Comparison of ENCODE assay signal across 12 cellular contexts in genomic region chr1:58813361-58813760, GRCh38. TPM values are rescaled to one million over a fixed set of nuclear protein-coding genes. Genes with fewer than 3 reads are reported as not detected.
DNase-seq lines count a peak whose midpoint lies in the region; ATAC-seq, FAIRE-seq and TF ChIP-seq lines count a peak whose summit lies in the region.
"Had no signal": no experiment of that assay in that cellular context is flagged by ENCODE, and none has a peak within 500 bp of the region (broad histone marks: within the 10 kb centered on the region; RNA-seq: fewer than 3 reads in every experiment).

No MANE protein-coding gene starts in this region.

- intact Hi-C loops in HCT116 (cut with micrococcal nuclease): loop anchor here (10.0 kb wide), 1 partner anchor 481 kb away; the partner anchor contains the start of gene FGGY

- no peak overlapping the region for H2AFZ ChIP-seq in HCT116 (ENCODE audit: low read depth, low read length, poor library complexity, severe bottlenecking)

- no peak for FAIRE-seq in RCC 7860 (lab: Jason Lieb, UNC)

- TF ChIP-seq EP300 in gastroesophageal sphincter (IDR thresholded peaks at IDR 0.05): no peak

- WGBS in gastroesophageal sphincter (ENCODE audit: low coverage in 1 of 2), 2 donors: 75 to 90% methylated on average over 1 of the region's 1 CpG

- DNase-seq in HCT116 (ENCODE audit: low read depth, low spot score) (no peak), RCC 7860 (ENCODE audit: low spot score) (peak; percentile 70), amygdala (lab: John Stamatoyannopoulos, UW) (no peak)
- DNase-seq in stimulated activated CD4-positive, alpha-beta T cell treated with anti-CD3 and anti-CD28 coated beads, Interleukin-15, amount 100 ng/mL, for 24 hours: no peak
- DNase-seq in activated effector memory CD4-positive, alpha-beta T cell treated with anti-CD3 and anti-CD28 coated beads, Interleukin-2, amount 50 U/mL, for 16 hours: no peak
- DNase-seq: cerebellar nuclear complex, NCI-H1092, T1000 had no signal

- H3K36me3 ChIP-seq in HCT116 (ENCODE audit: control insufficient read depth in 1 of 2, insufficient read depth in 2 of 2, low read length in 2 of 2) (no peaks in the 10 kb centered on the region), gastroesophageal sphincter (no peaks in the 10 kb centered on the region)

- POLR2A ChIA-PET in HCT116 (lab: Charles Lee): interaction anchor here (1.7 kb wide), 1 partner anchor 29 kb away, joined by 7 read pairs; the partner anchor contains the start of gene JUN

- no peaks in the 10 kb centered on the region for H3K9me2 ChIP-seq in HCT116 (ENCODE audit: insufficient read depth)

- no peak for TF ChIP-seq RAD21 in HCT116 (IDR thresholded peaks at IDR 0.05; ENCODE audit: low read depth)

- TF ChIP-seq CTCF in HCT116 (IDR thresholded peaks at IDR 0.05 in 2 of 3, conservative IDR thresholded peaks at IDR 0.05 in 1 of 3; ENCODE audit: borderline replicate concordance in 1 of 3, insufficient read depth in 1 of 3, low read depth in 2 of 3, low read length in 2 of 3) (no peak), gastroesophageal sphincter (IDR thresholded peaks at IDR 0.05) (no peak)

- no peaks in the 10 kb centered on the region for H3K79me2 ChIP-seq in HCT116 (ENCODE audit: insufficient read depth, low read length)

- H3K4me2 ChIP-seq in HCT116 (ENCODE audit: low read length): peak overlapping the region; percentile 81
- H3K4me2 ChIP-seq: smooth muscle cell had no signal

- H4K20me1 ChIP-seq in HCT116 (ENCODE audit: insufficient read depth): no peaks in the 10 kb centered on the region

- CTCF ChIA-PET in HCT116 (lab: Charles Lee): no interaction called here

- H3K27me3 ChIP-seq in HCT116 (ENCODE audit: insufficient read depth, low read length) (no peaks in the 10 kb centered on the region), gastroesophageal sphincter (no peaks in the 10 kb centered on the region)

- H3K27ac ChIP-seq in HCT116 (ENCODE audit: low read depth, low read length): peak overlapping the region; percentile 80; the same call in 1 of the 2 replicates
- H3K27ac ChIP-seq in gastroesophageal sphincter: peak overlapping the region in 3 of 4 donors; percentile 90 to 95 (median 91)
- H3K27ac ChIP-seq in skin epidermis: peak overlapping the region in 16 of 21 experiments; percentile 12 to 96 (median 90)

- RAD21 ChIA-PET in HCT116 (lab: Charles Lee; ENCODE audit: low non-redundant PET in 1 of 2, low total read pairs in 2 of 2, uncharacterized antibody in 2 of 2, unreplicated experiment in 2 of 2): no interaction called here

- H3K9ac ChIP-seq in HCT116 (ENCODE audit: low read length): no peak overlapping the region

- no TSS peak for BruUV-seq in HCT116 (replicated peaks; lab: Mats Ljungman, UMichigan)

- H3K9me3 ChIP-seq in HCT116 (ENCODE audit: control insufficient read depth in 1 of 2, insufficient read depth in 1 of 2, low read depth in 1 of 2, low read length in 2 of 2): no peaks in the 10 kb centered on the region
- no peaks in the 10 kb centered on the region for H3K9me3 ChIP-seq in gastroesophageal sphincter

- H3K4me1 ChIP-seq in HCT116 (ENCODE audit: control insufficient read depth in 1 of 2, insufficient read depth in 2 of 2, low read length in 2 of 2) (peaks cover 22 to 44% of the 10 kb centered on the region in 2 experiments; a peak in 3 of 4 replicates), gastroesophageal sphincter (peaks cover 0 to 34% (median 21%) of the 10 kb centered on the region in 3 donors)

- TF ChIP-seq POLR2A in HCT116 (IDR thresholded peaks at IDR 0.05; ENCODE audit: borderline replicate concordance, extremely low read depth, insufficient read depth, insufficient read length) (no peak), gastroesophageal sphincter (IDR thresholded peaks at IDR 0.05) (no peak)

- H3K4me3 ChIP-seq in HCT116 (replicated peaks in 1 of 2; ENCODE audit: low read depth in 1 of 2, low read length in 2 of 2) (no peak overlapping the region), gastroesophageal sphincter (no peak overlapping the region), skin epidermis (no peak overlapping the region)
- H3K4me3 ChIP-seq: lung, smooth muscle cell had no signal

- ATAC-seq in HCT116 (no peak), gastroesophageal sphincter (no peak)

TF ChIP-seq in HCT116, 20 proteins besides CTCF, POLR2A, EP300 and RAD21:
- TF ChIP-seq ZNF274 (IDR thresholded peaks at IDR 0.05; ENCODE audit: low read depth, low read length) (no peak), CEBPB (IDR thresholded peaks at IDR 0.05; ENCODE audit: low read depth) (no peak), POLR2AphosphoS5 (IDR thresholded peaks at IDR 0.05; ENCODE audit: low read depth, low read length) (no peak), REST (IDR thresholded peaks at IDR 0.05; ENCODE audit: low read depth) (no peak), EGR1 (IDR thresholded peaks at IDR 0.05; ENCODE audit: low read depth) (no peak), MAX (IDR thresholded peaks at IDR 0.05) (no peak), SIN3A (IDR thresholded peaks at IDR 0.05; ENCODE audit: low read depth) (no peak), TCF7L2 (IDR thresholded peaks at IDR 0.05; ENCODE audit: borderline replicate concordance, extremely low read depth, insufficient read depth, insufficient read length) (no peak), ZFX (IDR thresholded peaks at IDR 0.05) (no peak), SRF (IDR thresholded peaks at IDR 0.05; ENCODE audit: low read depth) (no peak), YY1 (IDR thresholded peaks at IDR 0.05; ENCODE audit: extremely low read depth, insufficient replicate concordance, low read depth, low read length) (no peak), JUND (IDR thresholded peaks at IDR 0.05) (no peak), ELF1 (IDR thresholded peaks at IDR 0.05; ENCODE audit: borderline replicate concordance, low read depth) (no peak), SP1 (IDR thresholded peaks at IDR 0.05; ENCODE audit: low read depth) (no peak), ZBTB33 (IDR thresholded peaks at IDR 0.05; ENCODE audit: extremely low read depth, insufficient replicate concordance, low read length) (no peak), FOSL1 (IDR thresholded peaks at IDR 0.05; ENCODE audit: low read depth) (no peak), CBX3 (IDR thresholded peaks at IDR 0.05; ENCODE audit: low read depth) (no peak)

RNA-seq across cellular contexts. Expression of gene JUN, which starts 29.5 kb away (rescaled TPM):
- 18.7 TPM for total RNA-seq in HCT116 (2021; ENCODE audit: unreplicated experiment)
- polyA plus RNA-seq in HCT116 (2012): 42.4 and 58.4 TPM in 2 replicates
- total RNA-seq in gastroesophageal sphincter: 100 to 1,000 TPM; 102 to 145 (median 105) TPM
